ENCODE assay signal across 19 cellular contexts in the genomic region with DNA sequence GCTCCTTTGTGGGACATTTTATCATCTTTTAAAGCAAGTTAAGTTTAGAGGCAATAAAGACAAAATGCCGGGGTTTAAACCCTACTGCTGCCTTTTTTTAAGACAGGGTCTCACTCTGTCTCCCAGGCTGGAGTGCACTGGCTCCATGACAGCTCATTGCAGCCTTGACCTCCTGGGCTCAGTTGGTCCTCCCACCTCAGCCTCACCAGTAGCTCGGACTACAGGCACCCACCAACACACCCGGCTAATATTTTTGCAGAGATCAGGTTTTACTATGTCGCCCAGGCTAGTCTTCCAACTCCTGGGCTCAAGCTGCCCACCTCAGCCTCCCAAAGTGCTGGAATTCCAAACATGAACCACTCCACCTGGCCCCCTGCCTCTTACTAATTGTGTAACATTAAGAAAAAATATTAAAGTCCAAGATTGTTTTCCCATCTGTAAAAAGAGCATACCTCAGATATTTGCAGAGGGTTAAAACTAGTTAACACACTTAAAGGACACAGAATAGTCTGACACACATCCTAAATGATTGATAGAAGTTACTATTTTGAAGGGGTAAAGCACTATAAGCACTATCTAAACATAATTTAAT. TPM values are rescaled to one million over a fixed set of nuclear protein-coding genes. Genes with fewer than 3 reads are reported as not detected.
DNase-seq lines count a peak whose midpoint lies in the region; ATAC-seq and TF ChIP-seq lines count a peak whose summit lies in the region.
"Had no signal": no experiment of that assay in that cellular context is flagged by ENCODE, and none has a peak within 500 bp of the region (broad histone marks: within the 10 kb centered on the region; RNA-seq: fewer than 3 reads in every experiment).

No MANE protein-coding gene starts in this region.

- peak overlapping the region; percentile 4; the same call in 1 of the 2 replicates for H3K4me2 ChIP-seq in OCI-LY1 (ENCODE audit: low read length)
- H3K4me2 ChIP-seq in smooth muscle cell: no peak overlapping the region

- H3K9me2 ChIP-seq in OCI-LY1 (ENCODE audit: low read depth, low read length): no peaks in the 10 kb centered on the region

- H3K79me2 ChIP-seq in OCI-LY1 (ENCODE audit: insufficient read depth, low read length) (peaks cover 100% of the 10 kb centered on the region), smooth muscle cell (ENCODE audit: low read depth) (peaks cover 100% of the 10 kb centered on the region)

- peaks cover 88% of the 10 kb centered on the region for H3K4me1 Mint-ChIP-seq in activated T-cell treated with anti-CD3 and anti-CD28 coated beads, Interleukin-2, amount 50 U/mL, for 24 hours (ENCODE audit: low read depth)
- H3K4me1 Mint-ChIP-seq in chondrocyte (ENCODE audit: low read depth): peaks cover 60% of the 10 kb centered on the region

- ATAC-seq in gastroesophageal sphincter: no peak
- ATAC-seq: PC-3 had no signal

- no peaks in the 10 kb centered on the region for H3K27me3 Mint-ChIP-seq in activated T-cell treated with anti-CD3 and anti-CD28 coated beads, Interleukin-2, amount 50 U/mL, for 24 hours
- H3K27me3 Mint-ChIP-seq in chondrocyte (ENCODE audit: low read depth): no peaks in the 10 kb centered on the region

- H2AFZ ChIP-seq in OCI-LY1 (ENCODE audit: low read length) (no peak overlapping the region), smooth muscle cell (ENCODE audit: low read depth) (no peak overlapping the region)

- TF ChIP-seq EP300 in gastroesophageal sphincter (IDR thresholded peaks at IDR 0.05): no peak

- H3K36me3 ChIP-seq in OCI-LY1 (ENCODE audit: insufficient read depth, low read length): peaks cover 89% of the 10 kb centered on the region
- H3K36me3 ChIP-seq in smooth muscle cell (ENCODE audit: low read depth): no peaks in the 10 kb centered on the region
- H3K36me3 ChIP-seq in gastroesophageal sphincter: peaks cover 0 to 25% of the 10 kb centered on the region in 2 donors
- H3K36me3 ChIP-seq: uterus had no signal

- WGBS in smooth muscle cell (ENCODE audit: low lambda C conversion rate): 81% methylated on average over 4 of the region's 4 CpGs
- 55 to 76% methylated on average over 4 of the region's 4 CpGs for WGBS in gastroesophageal sphincter (ENCODE audit: low coverage in 1 of 2), 2 donors

- H3K9me3 ChIP-seq in OCI-LY1 (ENCODE audit: low read length) (no peaks in the 10 kb centered on the region), smooth muscle cell (replicated peaks; ENCODE audit: low read depth) (no peaks in the 10 kb centered on the region), gastroesophageal sphincter (no peaks in the 10 kb centered on the region)
- H3K9me3 ChIP-seq: right atrium auricular region, uterus had no signal

- TF ChIP-seq CTCF in OCI-LY1 (IDR thresholded peaks at IDR 0.05; ENCODE audit: low read length) (no peak), chondrocyte (IDR thresholded peaks at IDR 0.05) (no peak), smooth muscle cell (IDR thresholded peaks at IDR 0.05; ENCODE audit: borderline replicate concordance, insufficient read depth, poor library complexity, severe bottlenecking) (no peak), gastroesophageal sphincter (IDR thresholded peaks at IDR 0.05) (no peak)

- peaks cover 93% of the 10 kb centered on the region for H3K36me3 Mint-ChIP-seq in activated T-cell treated with anti-CD3 and anti-CD28 coated beads, Interleukin-2, amount 50 U/mL, for 24 hours (ENCODE audit: low read depth)
- peaks cover 1% of the 10 kb centered on the region for H3K36me3 Mint-ChIP-seq in chondrocyte (ENCODE audit: low read depth)

- H3K4me3 ChIP-seq in OCI-LY1 (ENCODE audit: low read depth, low read length, poor library complexity, severe bottlenecking): peak overlapping the region; percentile 7
- H3K4me3 ChIP-seq in smooth muscle cell: no peak overlapping the region
- H3K4me3 ChIP-seq in gastroesophageal sphincter: no peak overlapping the region
- H3K4me3 ChIP-seq: dorsolateral prefrontal cortex, right atrium auricular region, uterus had no signal

- H3F3A ChIP-seq in OCI-LY1 (ENCODE audit: insufficient read depth, low read length): peaks cover 8% of the 10 kb centered on the region; the same call in 1 of the 2 replicates
- H3F3A ChIP-seq in smooth muscle cell (ENCODE audit: low read depth): peaks cover 6% of the 10 kb centered on the region

- H4K20me1 ChIP-seq in OCI-LY1 (ENCODE audit: insufficient read depth, low read length) (peaks cover 29% of the 10 kb centered on the region), smooth muscle cell (ENCODE audit: low read depth) (peaks cover 100% of the 10 kb centered on the region)

- no peaks in the 10 kb centered on the region for H3K27me3 ChIP-seq in OCI-LY1 (ENCODE audit: insufficient read depth, low read length)
- H3K27me3 ChIP-seq in smooth muscle cell (ENCODE audit: low read depth): no peaks in the 10 kb centered on the region
- H3K27me3 ChIP-seq in gastroesophageal sphincter: no peaks in the 10 kb centered on the region
- H3K27me3 ChIP-seq: dorsolateral prefrontal cortex, right atrium auricular region, uterus had no signal

- peak overlapping the region; percentile 44 for H3K4me3 Mint-ChIP-seq in activated T-cell treated with anti-CD3 and anti-CD28 coated beads, Interleukin-2, amount 50 U/mL, for 24 hours
- H3K4me3 Mint-ChIP-seq in chondrocyte (ENCODE audit: unreplicated experiment): no peak overlapping the region

- H3K9me3 Mint-ChIP-seq in activated T-cell treated with anti-CD3 and anti-CD28 coated beads, Interleukin-2, amount 50 U/mL, for 24 hours: no peaks in the 10 kb centered on the region
- H3K9me3 Mint-ChIP-seq in chondrocyte (ENCODE audit: low read depth): no peaks in the 10 kb centered on the region
- H3K9me3 Mint-ChIP-seq: H9 had no signal

- TF ChIP-seq POLR2A in gastroesophageal sphincter (IDR thresholded peaks at IDR 0.05): no peak

- no peak overlapping the region for H3K27ac ChIP-seq in OCI-LY1 (ENCODE audit: low read depth, low read length, poor library complexity, severe bottlenecking)
- peak overlapping the region; percentile 20 for H3K27ac ChIP-seq in smooth muscle cell (ENCODE audit: low read depth)
- peak overlapping the region in 2 of 4 donors; percentile 1 to 5 for H3K27ac ChIP-seq in gastroesophageal sphincter
- H3K27ac ChIP-seq: dorsolateral prefrontal cortex, right atrium auricular region, uterus, VCaP had no signal

- peak overlapping the region; percentile 85 for H3K27ac Mint-ChIP-seq in activated T-cell treated with anti-CD3 and anti-CD28 coated beads, Interleukin-2, amount 50 U/mL, for 24 hours
- peak overlapping the region; percentile 69 for H3K27ac Mint-ChIP-seq in chondrocyte (ENCODE audit: unreplicated experiment)

- H3K9ac ChIP-seq in OCI-LY1 (ENCODE audit: low read length) (no peak overlapping the region), smooth muscle cell (ENCODE audit: low read depth) (no peak overlapping the region)

- no peak for DNase-seq in activated T-cell treated with anti-CD3 and anti-CD28 coated beads, Interleukin-2, amount 50 U/mL, for 24 hours
- no peak for DNase-seq in activated T-cell treated with anti-CD3 and anti-CD28 coated beads, Interleukin-2, amount 50 U/mL, for 48 hours
- DNase-seq in chondrocyte (ENCODE audit: low spot score) (no peak), smooth muscle cell (lab: John Stamatoyannopoulos, UW; ENCODE audit: unreplicated experiment) (no peak), AG08396 (ENCODE audit: low spot score) (no peak), SW480 (ENCODE audit: low spot score) (no peak)
- DNase-seq: aorta, DMS 273 treated with DMSO at 0.1 percent for 48 hours, dorsolateral prefrontal cortex, H9, left colon, NCI-H1105 treated with DMSO at 0.1 percent for 48 hours, NCI-H345, PC-3, uterus had no signal

- H3K4me1 ChIP-seq in OCI-LY1 (ENCODE audit: insufficient read depth, low read length, severe bottlenecking): peaks cover 76% of the 10 kb centered on the region
- H3K4me1 ChIP-seq in smooth muscle cell (ENCODE audit: low read depth): peaks cover 17% of the 10 kb centered on the region
- H3K4me1 ChIP-seq in gastroesophageal sphincter: peaks cover 33 to 100% (median 54%) of the 10 kb centered on the region in 3 donors

RNA-seq across cellular contexts. Expression of a gene that starts 9.8 kb away (rescaled TPM):
- total RNA-seq in chondrocyte: 124 to 177 TPM (median 127 TPM) in 3 replicates
- total RNA-seq in smooth muscle cell: 58.7 and 59.2 TPM in 2 replicates
- polyA plus RNA-seq in smooth muscle cell: 162 and 207 TPM in 2 replicates
- total RNA-seq in gastroesophageal sphincter: 10 to 100 TPM; 47.8 to 82.5 (median 72.8) TPM
